ENCODE assay signal across 2 cellular contexts in the genomic region with DNA sequence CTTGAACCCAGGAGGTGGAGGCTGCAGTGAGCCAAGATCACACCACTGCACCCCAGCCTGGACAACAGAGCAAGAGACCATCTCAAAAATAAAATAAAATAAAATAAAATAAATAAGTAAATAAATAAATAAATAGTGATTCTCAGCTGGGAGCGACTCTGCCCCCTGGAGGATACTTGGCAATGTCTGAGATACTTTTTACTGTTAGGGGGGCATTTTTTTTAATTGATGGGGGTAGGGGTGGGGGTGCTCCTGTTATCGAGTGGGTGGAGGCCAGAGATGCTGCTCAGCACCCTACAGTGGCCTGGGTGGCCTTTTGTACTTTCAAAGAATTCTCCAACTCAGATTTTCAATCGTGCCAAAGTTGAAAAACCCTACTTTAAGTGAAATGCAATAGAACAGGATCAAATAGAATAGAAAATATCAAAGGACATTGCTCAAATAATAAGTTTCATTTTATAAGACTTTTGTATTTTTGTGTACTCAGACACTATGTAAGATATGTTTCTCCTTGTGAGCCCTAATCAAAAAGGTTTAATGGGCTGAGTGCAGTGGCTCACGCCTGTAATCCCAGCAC.
TF ChIP-seq lines count a peak whose summit lies in the region.

No MANE protein-coding gene starts in this region.

TF ChIP-seq in SK-N-SH, 30 proteins besides CTCF, POLR2A, EP300 and RAD21:
- no peak for TF ChIP-seq TAF1 (IDR thresholded peaks at IDR 0.05; ENCODE audit: borderline replicate concordance, low read depth, low read length)
- TF ChIP-seq, protein P1, sequence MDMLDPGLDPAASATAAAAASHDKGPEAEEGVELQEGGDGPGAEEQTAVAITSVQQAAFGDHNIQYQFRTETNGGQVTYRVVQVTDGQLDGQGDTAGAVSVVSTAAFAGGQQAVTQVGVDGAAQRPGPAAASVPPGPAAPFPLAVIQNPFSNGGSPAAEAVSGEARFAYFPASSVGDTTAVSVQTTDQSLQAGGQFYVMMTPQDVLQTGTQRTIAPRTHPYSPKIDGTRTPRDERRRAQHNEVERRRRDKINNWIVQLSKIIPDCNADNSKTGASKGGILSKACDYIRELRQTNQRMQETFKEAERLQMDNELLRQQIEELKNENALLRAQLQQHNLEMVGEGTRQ (IDR thresholded peaks at IDR 0.05; ENCODE audit: borderline replicate concordance, low read depth, low read length), result no peak
- no peak for TF ChIP-seq SMC3 (IDR thresholded peaks at IDR 0.05; ENCODE audit: low read depth, low read length)
- TF ChIP-seq RXRA (IDR thresholded peaks at IDR 0.05; ENCODE audit: borderline replicate concordance, low read depth), result no peak
- TF ChIP-seq TEAD4 (IDR thresholded peaks at IDR 0.05; ENCODE audit: borderline replicate concordance, insufficient read depth), result no peak

TF ChIP-seq in SK-N-SH treated with all-trans-retinoic acid at 6 μM for 48 hours, 23 proteins besides CTCF, POLR2A, EP300 and RAD21:
- TF ChIP-seq, protein P2, sequence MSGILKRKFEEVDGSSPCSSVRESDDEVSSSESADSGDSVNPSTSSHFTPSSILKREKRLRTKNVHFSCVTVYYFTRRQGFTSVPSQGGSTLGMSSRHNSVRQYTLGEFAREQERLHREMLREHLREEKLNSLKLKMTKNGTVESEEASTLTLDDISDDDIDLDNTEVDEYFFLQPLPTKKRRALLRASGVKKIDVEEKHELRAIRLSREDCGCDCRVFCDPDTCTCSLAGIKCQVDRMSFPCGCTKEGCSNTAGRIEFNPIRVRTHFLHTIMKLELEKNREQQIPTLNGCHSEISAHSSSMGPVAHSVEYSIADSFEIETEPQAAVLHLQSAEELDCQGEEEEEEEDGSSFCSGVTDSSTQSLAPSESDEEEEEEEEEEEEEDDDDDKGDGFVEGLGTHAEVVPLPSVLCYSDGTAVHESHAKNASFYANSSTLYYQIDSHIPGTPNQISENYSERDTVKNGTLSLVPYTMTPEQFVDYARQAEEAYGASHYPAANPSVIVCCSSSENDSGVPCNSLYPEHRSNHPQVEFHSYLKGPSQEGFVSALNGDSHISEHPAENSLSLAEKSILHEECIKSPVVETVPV (CRISPR knock-in tag; IDR thresholded peaks at IDR 0.05), result no peak
- TF ChIP-seq TCF4 (CRISPR knock-in tag; IDR thresholded peaks at IDR 0.05; ENCODE audit: borderline replicate concordance) (no peak), RARB (CRISPR knock-in tag; IDR thresholded peaks at IDR 0.05) (no peak), OSR1 (CRISPR knock-in tag; IDR thresholded peaks at IDR 0.05) (no peak), ARNTL (CRISPR knock-in tag; IDR thresholded peaks at IDR 0.05; ENCODE audit: borderline replicate concordance, low read depth) (no peak), CSDC2 (CRISPR knock-in tag; IDR thresholded peaks at IDR 0.05) (no peak), GLIS3 (CRISPR knock-in tag; IDR thresholded peaks at IDR 0.05) (no peak), ZFP30 (CRISPR knock-in tag; IDR thresholded peaks at IDR 0.05) (no peak), ZC3H10 (CRISPR knock-in tag; IDR thresholded peaks at IDR 0.05) (no peak), TOX (CRISPR knock-in tag; IDR thresholded peaks at IDR 0.05; ENCODE audit: borderline replicate concordance) (no peak), ISL1 (CRISPR knock-in tag; IDR thresholded peaks at IDR 0.05) (no peak), PPARA (CRISPR knock-in tag; IDR thresholded peaks at IDR 0.05; ENCODE audit: borderline replicate concordance) (no peak), ZFP3 (CRISPR knock-in tag; IDR thresholded peaks at IDR 0.05) (no peak), ESRRG (CRISPR knock-in tag; IDR thresholded peaks at IDR 0.05) (no peak)
- TF ChIP-seq, protein P3, sequence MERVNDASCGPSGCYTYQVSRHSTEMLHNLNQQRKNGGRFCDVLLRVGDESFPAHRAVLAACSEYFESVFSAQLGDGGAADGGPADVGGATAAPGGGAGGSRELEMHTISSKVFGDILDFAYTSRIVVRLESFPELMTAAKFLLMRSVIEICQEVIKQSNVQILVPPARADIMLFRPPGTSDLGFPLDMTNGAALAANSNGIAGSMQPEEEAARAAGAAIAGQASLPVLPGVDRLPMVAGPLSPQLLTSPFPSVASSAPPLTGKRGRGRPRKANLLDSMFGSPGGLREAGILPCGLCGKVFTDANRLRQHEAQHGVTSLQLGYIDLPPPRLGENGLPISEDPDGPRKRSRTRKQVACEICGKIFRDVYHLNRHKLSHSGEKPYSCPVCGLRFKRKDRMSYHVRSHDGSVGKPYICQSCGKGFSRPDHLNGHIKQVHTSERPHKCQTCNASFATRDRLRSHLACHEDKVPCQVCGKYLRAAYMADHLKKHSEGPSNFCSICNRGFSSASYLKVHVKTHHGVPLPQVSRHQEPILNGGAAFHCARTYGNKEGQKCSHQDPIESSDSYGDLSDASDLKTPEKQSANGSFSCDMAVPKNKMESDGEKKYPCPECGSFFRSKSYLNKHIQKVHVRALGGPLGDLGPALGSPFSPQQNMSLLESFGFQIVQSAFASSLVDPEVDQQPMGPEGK (CRISPR knock-in tag; IDR thresholded peaks at IDR 0.05; ENCODE audit: borderline replicate concordance), result no peak
- TF ChIP-seq, protein P4, sequence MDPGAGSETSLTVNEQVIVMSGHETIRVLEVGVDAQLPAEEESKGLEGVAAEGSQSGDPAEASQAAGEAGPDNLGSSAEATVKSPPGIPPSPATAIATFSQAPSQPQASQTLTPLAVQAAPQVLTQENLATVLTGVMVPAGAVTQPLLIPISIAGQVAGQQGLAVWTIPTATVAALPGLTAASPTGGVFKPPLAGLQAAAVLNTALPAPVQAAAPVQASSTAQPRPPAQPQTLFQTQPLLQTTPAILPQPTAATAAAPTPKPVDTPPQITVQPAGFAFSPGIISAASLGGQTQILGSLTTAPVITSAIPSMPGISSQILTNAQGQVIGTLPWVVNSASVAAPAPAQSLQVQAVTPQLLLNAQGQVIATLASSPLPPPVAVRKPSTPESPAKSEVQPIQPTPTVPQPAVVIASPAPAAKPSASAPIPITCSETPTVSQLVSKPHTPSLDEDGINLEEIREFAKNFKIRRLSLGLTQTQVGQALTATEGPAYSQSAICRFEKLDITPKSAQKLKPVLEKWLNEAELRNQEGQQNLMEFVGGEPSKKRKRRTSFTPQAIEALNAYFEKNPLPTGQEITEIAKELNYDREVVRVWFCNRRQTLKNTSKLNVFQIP (CRISPR knock-in tag; IDR thresholded peaks at IDR 0.05; ENCODE audit: borderline replicate concordance, low read depth), result no peak
- TF ChIP-seq, protein P5, sequence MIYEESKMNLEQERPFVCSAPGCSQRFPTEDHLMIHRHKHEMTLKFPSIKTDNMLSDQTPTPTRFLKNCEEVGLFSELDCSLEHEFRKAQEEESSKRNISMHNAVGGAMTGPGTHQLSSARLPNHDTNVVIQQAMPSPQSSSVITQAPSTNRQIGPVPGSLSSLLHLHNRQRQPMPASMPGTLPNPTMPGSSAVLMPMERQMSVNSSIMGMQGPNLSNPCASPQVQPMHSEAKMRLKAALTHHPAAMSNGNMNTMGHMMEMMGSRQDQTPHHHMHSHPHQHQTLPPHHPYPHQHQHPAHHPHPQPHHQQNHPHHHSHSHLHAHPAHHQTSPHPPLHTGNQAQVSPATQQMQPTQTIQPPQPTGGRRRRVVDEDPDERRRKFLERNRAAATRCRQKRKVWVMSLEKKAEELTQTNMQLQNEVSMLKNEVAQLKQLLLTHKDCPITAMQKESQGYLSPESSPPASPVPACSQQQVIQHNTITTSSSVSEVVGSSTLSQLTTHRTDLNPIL (CRISPR knock-in tag; IDR thresholded peaks at IDR 0.05; ENCODE audit: low read depth), result no peak
